In genomic region chr5:150780180-150780692, GRCh38 we compare ENCODE assay signal across 9 cellular contexts. TPM values are rescaled to one million over a fixed set of nuclear protein-coding genes. Genes with fewer than 3 reads are reported as not detected.
DNase-seq lines count a peak whose midpoint lies in the region; ATAC-seq, FAIRE-seq and TF ChIP-seq lines count a peak whose summit lies in the region.
"Had no signal": no experiment of that assay in that cellular context is flagged by ENCODE, and none has a peak within 500 bp of the region (broad histone marks: within the 10 kb centered on the region; RNA-seq: fewer than 3 reads in every experiment).

No MANE protein-coding gene starts in this region.

- H3K27ac ChIP-seq in ovary, result peak overlapping the region; percentile 38 to 89

- peak overlapping the region; percentile 83 for H3K4me3 ChIP-seq in ovary

- H3K4me1 Mint-ChIP-seq in T-helper 1 cell treated with Interleukin-12 subunit alpha and Interleukin-12 subunit beta and Interleukin-4 antibody, amounts not matched to agents 30 μg/mL and 1 μg/mL, for 36 hours (ENCODE audit: low read depth), result peaks cover 62% of the 10 kb centered on the region
- H3K4me1 Mint-ChIP-seq in effector memory CD8-positive, alpha-beta T cell (ENCODE audit: low read depth in 2 of 2), result peaks cover 34 to 39% of the 10 kb centered on the region in 2 donors

- H3K4me1 ChIP-seq in ovary (ENCODE audit: insufficient read depth), result peaks cover 28% of the 10 kb centered on the region

- DNase-seq in T-helper 1 cell, result no peak
- peak; percentile 93 for DNase-seq in RCC 7860 (ENCODE audit: low spot score)
- no peak for DNase-seq in effector memory CD8-positive, alpha-beta T cell
- peak in 2 of 5 donors; percentile 28 to 39 for DNase-seq in ovary
- DNase-seq in putamen (ENCODE audit: low spot score), result no peak
- no peak for DNase-seq in effector CD8-positive, alpha-beta T cell (lab: John Stamatoyannopoulos, UW)

- no peaks in the 10 kb centered on the region for H3K27me3 Mint-ChIP-seq in T-helper 1 cell treated with Interleukin-12 subunit alpha and Interleukin-12 subunit beta and Interleukin-4 antibody, amounts not matched to agents 30 μg/mL and 1 μg/mL, for 36 hours (ENCODE audit: low read depth)
- peaks cover 0 to 8% of the 10 kb centered on the region in 2 donors for H3K27me3 Mint-ChIP-seq in effector memory CD8-positive, alpha-beta T cell

- peaks cover 3% of the 10 kb centered on the region for H3K36me3 Mint-ChIP-seq in T-helper 1 cell treated with Interleukin-12 subunit alpha and Interleukin-12 subunit beta and Interleukin-4 antibody, amounts not matched to agents 30 μg/mL and 1 μg/mL, for 36 hours (ENCODE audit: low read depth)
- peaks cover 3% of the 10 kb centered on the region for H3K36me3 Mint-ChIP-seq in effector memory CD8-positive, alpha-beta T cell (ENCODE audit: insufficient read depth)

- no peaks in the 10 kb centered on the region for H3K9me3 ChIP-seq in ovary

- peak; percentile 22 for TF ChIP-seq EP300 in ovary (IDR thresholded peaks at IDR 0.05)

- peak; percentile 92 for FAIRE-seq in RCC 7860 (lab: Jason Lieb, UNC)
- FAIRE-seq: bronchial epithelial cell had no signal

- WGBS in ovary, 3 donors, result 58 to 65% (median 62%) methylated on average over 6 of the region's 6 CpGs

- no peaks in the 10 kb centered on the region for H3K36me3 ChIP-seq in ovary

- H3K4me3 Mint-ChIP-seq in T-helper 1 cell treated with Interleukin-12 subunit alpha and Interleukin-12 subunit beta and Interleukin-4 antibody, amounts not matched to agents 30 μg/mL and 1 μg/mL, for 36 hours, result peak overlapping the region; percentile 99
- H3K4me3 Mint-ChIP-seq in effector memory CD8-positive, alpha-beta T cell, result peak overlapping the region; percentile 27 to 97

- H3K27me3 ChIP-seq in ovary, result no peaks in the 10 kb centered on the region

- intact Hi-C loops in ovary (cut with DNase I), result loop anchor here in 1 of 4 donors (10.0 kb wide), 1 partner anchor 225 kb away; no protein-coding TSS in a partner anchor

- H3K27ac Mint-ChIP-seq in T-helper 1 cell treated with Interleukin-12 subunit alpha and Interleukin-12 subunit beta and Interleukin-4 antibody, amounts not matched to agents 30 μg/mL and 1 μg/mL, for 36 hours, result peak overlapping the region; percentile 85
- H3K27ac Mint-ChIP-seq in effector memory CD8-positive, alpha-beta T cell, result peak overlapping the region; percentile 60 to 68

- no peak for TF ChIP-seq CTCF in ovary (IDR thresholded peaks at IDR 0.05)

- no peaks in the 10 kb centered on the region for H3K9me3 Mint-ChIP-seq in T-helper 1 cell treated with Interleukin-12 subunit alpha and Interleukin-12 subunit beta and Interleukin-4 antibody, amounts not matched to agents 30 μg/mL and 1 μg/mL, for 36 hours
- no peaks in the 10 kb centered on the region for H3K9me3 Mint-ChIP-seq in effector memory CD8-positive, alpha-beta T cell

- ATAC-seq in HG02759 (IDR thresholded peaks at IDR 0.05; ENCODE audit: unreplicated experiment), result peak; percentile 62
- peak; percentile 3 for ATAC-seq in effector memory CD8-positive, alpha-beta T cell (replicated peaks)

- TF ChIP-seq POLR2A in ovary (IDR thresholded peaks at IDR 0.05), result no peak

RNA-seq across cellular contexts. Expression of gene SMIM3, which starts 1.7 kb away (rescaled TPM):
- total RNA-seq in ovary, result 10 to 100 TPM; 14.7 to 33.6 (median 24.4) TPM
- 10 to 100 TPM; 19.4 to 20.9 TPM for polyA plus RNA-seq in ovary

RNA-seq across cellular contexts. Expression of gene DCTN4, which starts 21.4 kb away (rescaled TPM):
- 10 to 100 TPM; 55.2 to 87.4 (median 69.0) TPM for total RNA-seq in ovary
- 10 to 100 TPM; 27.0 to 76.5 TPM for polyA plus RNA-seq in ovary
